ENCODE assay signal across 1 cellular context in the genomic region with DNA sequence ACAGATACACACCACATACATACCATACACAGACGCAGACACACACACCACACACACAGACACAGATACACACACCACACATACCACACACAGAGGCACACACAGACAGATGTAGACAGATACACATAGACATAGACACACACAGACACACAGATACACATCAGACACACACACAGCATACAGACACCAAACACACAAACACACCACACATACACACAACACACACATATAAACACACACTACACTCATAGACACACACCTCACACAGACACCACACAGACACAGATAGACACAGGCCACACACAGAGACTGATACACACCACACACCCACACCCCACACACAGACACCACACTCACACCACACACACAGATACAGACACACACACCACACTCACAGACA.
A peak's percentile ranks its signal among the peaks of the same experiment; 100 is the strongest.
TF ChIP-seq lines count a peak whose summit lies in the region.

No MANE protein-coding gene starts in this region.

TF ChIP-seq in HEK293, 187 proteins besides CTCF, POLR2A, EP300 and RAD21 (continued from another document):
- TF ChIP-seq ZNF311 (tag by site-specific recombination; IDR thresholded peaks at IDR 0.05; ENCODE audit: borderline replicate concordance) (peak; percentile 96), INSM2 (tag by site-specific recombination; IDR thresholded peaks at IDR 0.05) (0 out of 2 replicates have a peak, but pooled peaks have one; percentile 10), ZNF658 (tag by site-specific recombination; IDR thresholded peaks at IDR 0.05) (peak; percentile 70; the same call in 1 of the 2 replicates), ZNF837 (tag by site-specific recombination; IDR thresholded peaks at IDR 0.05) (no peak), FEZF1 (tag by site-specific recombination; IDR thresholded peaks at IDR 0.05) (no peak), ZNF791 (tag by site-specific recombination; IDR thresholded peaks at IDR 0.05) (peak; percentile 52; the same call in 1 of the 2 replicates), ZNF670 (tag by site-specific recombination; IDR thresholded peaks at IDR 0.05; ENCODE audit: low read depth) (peak; percentile 96), ZNF133 (tag by site-specific recombination; IDR thresholded peaks at IDR 0.05) (peak; percentile 57; the same call in 1 of the 2 replicates), ZNF266 (tag by site-specific recombination; IDR thresholded peaks at IDR 0.05; ENCODE audit: low read depth) (peak; percentile 70), ZNF114 (tag by site-specific recombination; IDR thresholded peaks at IDR 0.05) (peak; percentile 49; the same call in 1 of the 2 replicates), ZNF175 (tag by site-specific recombination; IDR thresholded peaks at IDR 0.05) (peak; percentile 30; the same call in 1 of the 2 replicates), ZBTB7A (tag by site-specific recombination; IDR thresholded peaks at IDR 0.05; ENCODE audit: low read depth) (peak; percentile 67; the same call in 1 of the 2 replicates), ZNF544 (tag by site-specific recombination; IDR thresholded peaks at IDR 0.05) (peak; percentile 81), ZFHX2 (tag by site-specific recombination; conservative IDR thresholded peaks at IDR 0.05) (peak; percentile 35; the same call in 1 of the 2 replicates), ZNF521 (tag by site-specific recombination; IDR thresholded peaks at IDR 0.05) (peak; percentile 96), ZNF707 (tag by site-specific recombination; IDR thresholded peaks at IDR 0.05) (peak; percentile 21; the same call in 1 of the 2 replicates), ZNF560 (tag by site-specific recombination; IDR thresholded peaks at IDR 0.05; ENCODE audit: borderline replicate concordance) (peak; percentile 3; the same call in 1 of the 2 replicates), ZNF18 (tag by site-specific recombination; IDR thresholded peaks at IDR 0.05) (peak; percentile 62; the same call in 1 of the 2 replicates), ZNF19 (tag by site-specific recombination; IDR thresholded peaks at IDR 0.05; ENCODE audit: low read depth) (no peak), ZNF274 (IDR thresholded peaks at IDR 0.05; ENCODE audit: low read length) (no peak), ZNF274 (tag by site-specific recombination; IDR thresholded peaks at IDR 0.05; ENCODE audit: borderline replicate concordance) (peak; percentile 76; the same call in 1 of the 2 replicates), ZNF157 (tag by site-specific recombination; IDR thresholded peaks at IDR 0.05) (peak; percentile 56; the same call in 1 of the 2 replicates), ZNF785 (tag by site-specific recombination; IDR thresholded peaks at IDR 0.05) (peak; percentile 96), ZNF585B (tag by site-specific recombination; IDR thresholded peaks at IDR 0.05) (no peak), ZNF571 (tag by site-specific recombination; IDR thresholded peaks at IDR 0.05) (peak; percentile 92), ZNF112 (tag by site-specific recombination; IDR thresholded peaks at IDR 0.05) (0 out of 2 replicates have a peak, but pooled peaks have one; percentile 29), SALL2 (tag by site-specific recombination; IDR thresholded peaks at IDR 0.05; ENCODE audit: borderline replicate concordance) (peak; percentile 94), ZNF548 (tag by site-specific recombination; IDR thresholded peaks at IDR 0.05) (peak; percentile 65; the same call in 1 of the 2 replicates), ZNF747 (tag by site-specific recombination; IDR thresholded peaks at IDR 0.05) (peak; percentile 40; the same call in 1 of the 2 replicates)
- TF ChIP-seq, protein P1, sequence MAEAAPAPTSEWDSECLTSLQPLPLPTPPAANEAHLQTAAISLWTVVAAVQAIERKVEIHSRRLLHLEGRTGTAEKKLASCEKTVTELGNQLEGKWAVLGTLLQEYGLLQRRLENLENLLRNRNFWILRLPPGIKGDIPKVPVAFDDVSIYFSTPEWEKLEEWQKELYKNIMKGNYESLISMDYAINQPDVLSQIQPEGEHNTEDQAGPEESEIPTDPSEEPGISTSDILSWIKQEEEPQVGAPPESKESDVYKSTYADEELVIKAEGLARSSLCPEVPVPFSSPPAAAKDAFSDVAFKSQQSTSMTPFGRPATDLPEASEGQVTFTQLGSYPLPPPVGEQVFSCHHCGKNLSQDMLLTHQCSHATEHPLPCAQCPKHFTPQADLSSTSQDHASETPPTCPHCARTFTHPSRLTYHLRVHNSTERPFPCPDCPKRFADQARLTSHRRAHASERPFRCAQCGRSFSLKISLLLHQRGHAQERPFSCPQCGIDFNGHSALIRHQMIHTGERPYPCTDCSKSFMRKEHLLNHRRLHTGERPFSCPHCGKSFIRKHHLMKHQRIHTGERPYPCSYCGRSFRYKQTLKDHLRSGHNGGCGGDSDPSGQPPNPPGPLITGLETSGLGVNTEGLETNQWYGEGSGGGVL (tag by site-specific recombination; IDR thresholded peaks at IDR 0.05) = peak; percentile 20; the same call in 1 of the 2 replicates
- TF ChIP-seq, protein P2, sequence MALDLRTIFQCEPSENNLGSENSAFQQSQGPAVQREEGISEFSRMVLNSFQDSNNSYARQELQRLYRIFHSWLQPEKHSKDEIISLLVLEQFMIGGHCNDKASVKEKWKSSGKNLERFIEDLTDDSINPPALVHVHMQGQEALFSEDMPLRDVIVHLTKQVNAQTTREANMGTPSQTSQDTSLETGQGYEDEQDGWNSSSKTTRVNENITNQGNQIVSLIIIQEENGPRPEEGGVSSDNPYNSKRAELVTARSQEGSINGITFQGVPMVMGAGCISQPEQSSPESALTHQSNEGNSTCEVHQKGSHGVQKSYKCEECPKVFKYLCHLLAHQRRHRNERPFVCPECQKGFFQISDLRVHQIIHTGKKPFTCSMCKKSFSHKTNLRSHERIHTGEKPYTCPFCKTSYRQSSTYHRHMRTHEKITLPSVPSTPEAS (tag by site-specific recombination; IDR thresholded peaks at IDR 0.05) = peak; percentile 64; the same call in 1 of the 2 replicates
- TF ChIP-seq, protein P3, sequence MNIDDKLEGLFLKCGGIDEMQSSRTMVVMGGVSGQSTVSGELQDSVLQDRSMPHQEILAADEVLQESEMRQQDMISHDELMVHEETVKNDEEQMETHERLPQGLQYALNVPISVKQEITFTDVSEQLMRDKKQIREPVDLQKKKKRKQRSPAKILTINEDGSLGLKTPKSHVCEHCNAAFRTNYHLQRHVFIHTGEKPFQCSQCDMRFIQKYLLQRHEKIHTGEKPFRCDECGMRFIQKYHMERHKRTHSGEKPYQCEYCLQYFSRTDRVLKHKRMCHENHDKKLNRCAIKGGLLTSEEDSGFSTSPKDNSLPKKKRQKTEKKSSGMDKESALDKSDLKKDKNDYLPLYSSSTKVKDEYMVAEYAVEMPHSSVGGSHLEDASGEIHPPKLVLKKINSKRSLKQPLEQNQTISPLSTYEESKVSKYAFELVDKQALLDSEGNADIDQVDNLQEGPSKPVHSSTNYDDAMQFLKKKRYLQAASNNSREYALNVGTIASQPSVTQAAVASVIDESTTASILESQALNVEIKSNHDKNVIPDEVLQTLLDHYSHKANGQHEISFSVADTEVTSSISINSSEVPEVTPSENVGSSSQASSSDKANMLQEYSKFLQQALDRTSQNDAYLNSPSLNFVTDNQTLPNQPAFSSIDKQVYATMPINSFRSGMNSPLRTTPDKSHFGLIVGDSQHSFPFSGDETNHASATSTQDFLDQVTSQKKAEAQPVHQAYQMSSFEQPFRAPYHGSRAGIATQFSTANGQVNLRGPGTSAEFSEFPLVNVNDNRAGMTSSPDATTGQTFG (tag by site-specific recombination; IDR thresholded peaks at IDR 0.05; ENCODE audit: borderline replicate concordance) = peak; percentile 87; the same call in 1 of the 2 replicates
TF ChIP-seq in HEK293: peak in this region for 39.
